In genomic region chr5:51691538-51691937, GRCh38 we compare ENCODE assay signal across 21 cellular contexts.
"Had no signal": no experiment of that assay in that cellular context is flagged by ENCODE, and none has a peak within 500 bp of the region (broad histone marks: within the 10 kb centered on the region; RNA-seq: fewer than 3 reads in every experiment).

No MANE protein-coding gene starts in this region.

- ATAC-seq: mucosa of descending colon; naive thymus-derived CD4-positive, alpha-beta T cell; natural killer cell treated with Interleukin-12 subunit alpha and Interleukin-12 subunit beta and Interleukin-15 and Interleukin-18, amount 100 ng/mL, for 72 hours; right lobe of liver; stimulated activated memory B cell treated with anti-CD40 and anti-IgM and Interleukin-4, amounts not matched to agents 10 μg/mL and 1 μg/mL and 100 μg/mL, for 72 hours; stimulated activated naive CD8-positive, alpha-beta T cell treated with anti-CD3 and anti-CD28 coated beads, Interleukin-15, amount 100 ng/mL, for 72 hours had no signal

- H3K36me3 ChIP-seq: left ventricle myocardium inferior, ovary, right atrium auricular region, right lobe of liver, tibial nerve, uterus had no signal

- H3K4me1 ChIP-seq: left ventricle myocardium inferior, right atrium auricular region, right lobe of liver, tibial nerve, uterus had no signal

- H3K27ac ChIP-seq: left ventricle myocardium inferior, ovary, right atrium auricular region, right lobe of liver, tibial nerve, uterus had no signal

- H3K27me3 ChIP-seq: ovary, right atrium auricular region, right lobe of liver, tibial nerve, uterus had no signal

- H3K4me2 ChIP-seq: smooth muscle cell had no signal

- H3K9me3 ChIP-seq: mucosa of descending colon, ovary, right lobe of liver, uterus had no signal

- DNase-seq: islet precursor cell; left ventricle myocardium inferior; midbrain; mucosa of descending colon; naive thymus-derived CD4-positive, alpha-beta T cell; ovary; right lobe of liver; stimulated activated CD4-positive, alpha-beta T cell treated with anti-CD3 and anti-CD28 coated beads, Interleukin-1b, Interleukin-23, amount 100 ng/mL, for 48 hours; stimulated activated CD4-positive, alpha-beta T cell treated with anti-CD3 and anti-CD28 coated beads, Interleukin-2, amount 100 ng/mL, for 48 hours; stimulated activated CD4-positive, alpha-beta T cell treated with anti-CD3 and anti-CD28 coated beads, Interleukin-4, amount 100 ng/mL, for 4 hours; stimulated activated CD8-positive, alpha-beta memory T cell treated with anti-CD3 and anti-CD28 coated beads, Interleukin-4, amount 100 ng/mL, for 48 hours; stimulated activated naive CD4-positive, alpha-beta T cell treated with Interleukin-2 at 50 U/mL for 16 hours; stimulated activated naive CD8-positive, alpha-beta T cell treated with anti-CD3 and anti-CD28 coated beads, Interleukin-15, amount 100 ng/mL, for 72 hours; substantia nigra; uterus had no signal

- H3K4me3 ChIP-seq: left ventricle myocardium inferior, lung, mucosa of descending colon, ovary, right atrium auricular region, right lobe of liver, smooth muscle cell, tibial nerve, uterus had no signal
